ENCODE assay signal across 8 cellular contexts in genomic region chr1:222711319-222712252, GRCh38. TPM values are rescaled to one million over a fixed set of nuclear protein-coding genes. Genes with fewer than 3 reads are reported as not detected.
DNase-seq lines count a peak whose midpoint lies in the region; ATAC-seq, FAIRE-seq and TF ChIP-seq lines count a peak whose summit lies in the region.

No MANE protein-coding gene starts in this region.

- peak; percentile 55 to 58 for DNase-seq in A549 (ENCODE audit: low read depth in 1 of 2, low spot score in 1 of 2)
- DNase-seq in NCI-H2171 (lab: John Stamatoyannopoulos, UW), result peak; percentile 10
- DNase-seq in activated CD4-positive, CD25-positive, alpha-beta regulatory T cell (lab: John Stamatoyannopoulos, UW), result peak; percentile 12 to 24 (median 18)
- peak; percentile 63 for DNase-seq in cardiac fibroblast (ENCODE audit: low read depth in 2 of 2)
- no peak for DNase-seq in keratinocyte (ENCODE audit: low read depth, low spot score)
- peak; percentile 76 for DNase-seq in stimulated activated CD4-positive, alpha-beta T cell treated with anti-CD3 and anti-CD28 coated beads, Interleukin-15, amount 100 ng/mL, for 24 hours

- dilution Hi-C loops in keratinocyte (cut with MboI; ENCODE audit: extremely low pct_ligation_motif_present, low sequenced_read_pairs), result no loop called here

- peaks cover 1 to 4% of the 10 kb centered on the region in 2 experiments for H3K36me3 ChIP-seq in keratinocyte (ENCODE audit: control insufficient read depth in 2 of 2, extremely low read depth in 1 of 2, insufficient read depth in 2 of 2, low read length in 2 of 2)

- H3K4me1 ChIP-seq in A549, result peaks cover 20% of the 10 kb centered on the region
- H3K4me1 ChIP-seq in keratinocyte (ENCODE audit: control insufficient read depth, extremely low read depth, insufficient read depth, low read length), result peaks cover 11% of the 10 kb centered on the region

- peak overlapping the region; percentile 97 for H3K4me2 ChIP-seq in A549
- H3K4me2 ChIP-seq in keratinocyte (ENCODE audit: control insufficient read depth, extremely low read depth, insufficient read depth, low read depth, low read length), result peak overlapping the region; percentile 78

- TF ChIP-seq EP300 in A549 (IDR thresholded peaks at IDR 0.05), result no peak

- H3K27ac ChIP-seq in A549 (peak overlapping the region; percentile 99 to 100), keratinocyte (ENCODE audit: control insufficient read depth, insufficient read depth, low read length) (peak overlapping the region; percentile 86)

- POLR2A ChIA-PET in A549 (lab: Yijun Ruan, JAX), result interaction anchor here (1.1 to 1.8 kb wide), 2 partner anchors 68 to 246 kb away, joined by 5 to 7 read pairs; no protein-coding TSS in a partner anchor

- TF ChIP-seq RAD21 in A549 (conservative IDR thresholded peaks at IDR 0.05 in 1 of 2, IDR thresholded peaks at IDR 0.05 in 1 of 2), result no peak

- FAIRE-seq in A549 (lab: Jason Lieb, UNC) (no peak), keratinocyte (lab: Jason Lieb, UNC) (peak; percentile 82)

- no peaks in the 10 kb centered on the region for H4K20me1 ChIP-seq in keratinocyte (ENCODE audit: control insufficient read depth, extremely low read depth, insufficient read depth, low read length)

- no peaks in the 10 kb centered on the region for H3K9me1 ChIP-seq in keratinocyte (ENCODE audit: control insufficient read depth, extremely low read depth, insufficient read depth, low read length)

- H3K9me3 ChIP-seq in A549 (no peaks in the 10 kb centered on the region), keratinocyte (ENCODE audit: control insufficient read depth, low read depth, low read length) (no peaks in the 10 kb centered on the region)

- peak overlapping the region; percentile 87 for H2AFZ ChIP-seq in keratinocyte (ENCODE audit: control insufficient read depth, low read length)

- H3K79me2 ChIP-seq in keratinocyte (ENCODE audit: control insufficient read depth, insufficient read depth, low read length), result peaks cover 65% of the 10 kb centered on the region

- H3K27me3 ChIP-seq in keratinocyte (ENCODE audit: control insufficient read depth, extremely low read depth, insufficient read depth, low read length), result no peaks in the 10 kb centered on the region

- peak overlapping the region; percentile 85 for H3K9ac ChIP-seq in keratinocyte (ENCODE audit: control insufficient read depth, extremely low read depth, insufficient read depth, low read length)

- CTCF ChIA-PET in A549 (lab: Yijun Ruan, JAX), result interaction anchor here (1.0 to 1.5 kb wide), 4 partner anchors 10 to 246 kb away, joined by 3 to 6 read pairs (median 4); no protein-coding TSS in a partner anchor

- TF ChIP-seq POLR2A in A549 (IDR thresholded peaks at IDR 0.05; ENCODE audit: low read length), result peak; percentile 31; the same call in 1 of the 2 replicates

- TF ChIP-seq CTCF in A549 (IDR thresholded peaks at IDR 0.05) (no peak), cardiac fibroblast (IDR thresholded peaks at IDR 0.05; ENCODE audit: low read depth, low read length) (no peak), keratinocyte (optimal IDR thresholded peaks at IDR 0.05 in 1 of 3, IDR thresholded peaks at IDR 0.05 in 1 of 3, conservative IDR thresholded peaks at IDR 0.05 in 1 of 3; ENCODE audit: extremely low read depth in 1 of 3, insufficient read depth in 2 of 3, low read length in 3 of 3) (no peak)

- H3K4me3 ChIP-seq in A549 (peak overlapping the region; percentile 74), cardiac fibroblast (replicated peaks in 1 of 2; ENCODE audit: low read depth in 2 of 2, low read length in 2 of 2) (peak overlapping the region; percentile 86 to 97), keratinocyte (ENCODE audit: control insufficient read depth in 2 of 3, extremely low read depth in 1 of 3, insufficient read depth in 2 of 3, low read depth in 1 of 3, low read length in 3 of 3) (peak overlapping the region; percentile 89 to 98 (median 90))

- peak; percentile 71 to 72 for ATAC-seq in A549
- ATAC-seq in GM18517 (IDR thresholded peaks at IDR 0.05; ENCODE audit: unreplicated experiment), result peak; percentile 44
- ATAC-seq in HG03039 (IDR thresholded peaks at IDR 0.05; ENCODE audit: unreplicated experiment), result peak; percentile 25

- 2% methylated on average over 38 of the region's 42 CpGs for WGBS in A549 (ENCODE audit: missing lambda C conversion rate)

TF ChIP-seq in A549, 52 proteins besides CTCF, POLR2A, EP300 and RAD21:
- no peak for TF ChIP-seq RFX5 (IDR thresholded peaks at IDR 0.05)
- no peak for TF ChIP-seq ZC3H11A (IDR thresholded peaks at IDR 0.05)
- TF ChIP-seq ATOH8 (CRISPR knock-in tag; IDR thresholded peaks at IDR 0.05; ENCODE audit: low read depth), result no peak
- TF ChIP-seq CHD2 (IDR thresholded peaks at IDR 0.05; ENCODE audit: low read length, partially characterized antibody), result no peak
- TF ChIP-seq ZFP36 (IDR thresholded peaks at IDR 0.05; ENCODE audit: borderline replicate concordance, partially characterized antibody), result no peak
- no peak for TF ChIP-seq FOXS1 (CRISPR knock-in tag; IDR thresholded peaks at IDR 0.05)

RNA-seq across cellular contexts. Expression of gene AIDA, which starts 0.7 kb away (rescaled TPM):
- 76.4 and 90.1 TPM in 2 replicates for polyA plus RNA-seq in A549 (2011; rRNA removed)
- polyA plus RNA-seq in A549 (2012; cell fraction: cytosol; rRNA removed), result 18.7 and 22.2 TPM in 2 replicates
- polyA plus RNA-seq in A549 (2012; cell fraction: nucleus; rRNA removed), result 4.7 and 8.1 TPM in 2 replicates
- polyA plus RNA-seq in A549 (2017; fragmentation: RNase III; extraction: RNeasy Plus Mini Kit Qiagen cat#74134 plus additional on column Dnase treatment), result 50.3 to 55.9 TPM (median 52.9 TPM) in 3 replicates
- 38.6 and 52.4 TPM in 2 replicates for polyA minus RNA-seq in A549 (2011; rRNA and poly(A)+ RNA removed)
- 53.4 to 86.8 TPM (median 55.4 TPM) in 3 replicates for polyA plus RNA-seq in keratinocyte
- 36.1 TPM for polyA plus RNA-seq in keratinocyte (2011; ENCODE audit: low read depth)
- 58.4 and 112 TPM in 2 replicates for polyA plus RNA-seq in keratinocyte (2011; cell fraction: cytosol; rRNA removed)
- 18.9 and 23.2 TPM in 2 replicates for polyA plus RNA-seq in keratinocyte (2011; cell fraction: nucleus; rRNA removed)
- polyA plus RNA-seq in keratinocyte (2012; ENCODE audit: low replicate concordance), result 27.7 and 56.6 TPM in 2 replicates
- 32.0 to 86.8 TPM (median 49.4 TPM) in 3 replicates for polyA minus RNA-seq in keratinocyte
- 52.0 TPM for polyA minus RNA-seq in keratinocyte (2011; cell fraction: cytosol; rRNA and poly(A)+ RNA removed)
- polyA minus RNA-seq in keratinocyte (2011; cell fraction: nucleus; rRNA and poly(A)+ RNA removed), result 12.5 and 20.9 TPM in 2 replicates

RNA-seq across cellular contexts. Expression of gene BROX, which starts 0.8 kb away (rescaled TPM):
- 9.9 and 15.0 TPM in 2 replicates for polyA plus RNA-seq in A549 (2011; rRNA removed)
- polyA plus RNA-seq in A549 (2012; cell fraction: cytosol; rRNA removed), result 3.0 and 3.4 TPM in 2 replicates
- 1.9 and 5.5 TPM in 2 replicates for polyA plus RNA-seq in A549 (2012; cell fraction: nucleus; rRNA removed)
- polyA plus RNA-seq in A549 (2017; fragmentation: RNase III; extraction: RNeasy Plus Mini Kit Qiagen cat#74134 plus additional on column Dnase treatment), result 18.9 to 20.8 TPM (median 20.1 TPM) in 3 replicates
- 8.0 and 8.3 TPM in 2 replicates for polyA minus RNA-seq in A549 (2011; rRNA and poly(A)+ RNA removed)
- polyA plus RNA-seq in keratinocyte, result 5.0 to 9.6 TPM (median 6.4 TPM) in 3 replicates
- polyA plus RNA-seq in keratinocyte (2011; ENCODE audit: low read depth), result 21.6 TPM
- polyA plus RNA-seq in keratinocyte (2011; cell fraction: cytosol; rRNA removed), result 5.9 and 10.1 TPM in 2 replicates
- 7.7 and 9.9 TPM in 2 replicates for polyA plus RNA-seq in keratinocyte (2011; cell fraction: nucleus; rRNA removed)
- polyA plus RNA-seq in keratinocyte (2012; ENCODE audit: low replicate concordance), result 26.0 and 26.5 TPM in 2 replicates
- 5.0 to 15.0 TPM (median 5.4 TPM) in 3 replicates for polyA minus RNA-seq in keratinocyte
- 7.5 TPM for polyA minus RNA-seq in keratinocyte (2011; cell fraction: cytosol; rRNA and poly(A)+ RNA removed)
- polyA minus RNA-seq in keratinocyte (2011; cell fraction: nucleus; rRNA and poly(A)+ RNA removed), result 3.8 and 9.9 TPM in 2 replicates

RNA-seq across cellular contexts. Expression of gene FAM177B, which starts 25.4 kb away (rescaled TPM):
- polyA plus RNA-seq in A549 (2011; rRNA removed) (not detected in 2 replicates), A549 (2017; fragmentation: RNase III; extraction: RNeasy Plus Mini Kit Qiagen cat#74134 plus additional on column Dnase treatment) (not detected in 3 replicates), keratinocyte (not detected in 3 replicates)
- not detected in 2 replicates for polyA plus RNA-seq in A549 (2012; cell fraction: cytosol; rRNA removed)
- polyA plus RNA-seq in A549 (2012; cell fraction: nucleus; rRNA removed), result not detected in 2 replicates
- polyA minus RNA-seq in A549 (2011; rRNA and poly(A)+ RNA removed), result not detected in 2 replicates
- not detected for polyA plus RNA-seq in keratinocyte (2011; ENCODE audit: low read depth)
- not detected in 2 replicates for polyA plus RNA-seq in keratinocyte (2011; cell fraction: cytosol; rRNA removed)
- not detected in 2 replicates for polyA plus RNA-seq in keratinocyte (2011; cell fraction: nucleus; rRNA removed)
- polyA plus RNA-seq in keratinocyte (2012; ENCODE audit: low replicate concordance), result 0.16 TPM in 1 of 2 replicates, not detected in the other
- polyA minus RNA-seq in keratinocyte, result 0.59 TPM in 1 of 3 replicates, not detected in the others
- not detected for polyA minus RNA-seq in keratinocyte (2011; cell fraction: cytosol; rRNA and poly(A)+ RNA removed)
- not detected in 2 replicates for polyA minus RNA-seq in keratinocyte (2011; cell fraction: nucleus; rRNA and poly(A)+ RNA removed)
